ENCODE assay signal across 11 cellular contexts in genomic region chr9:99012957-99013512, GRCh38.
DNase-seq lines count a peak whose midpoint lies in the region; ATAC-seq and TF ChIP-seq lines count a peak whose summit lies in the region.
"Had no signal": no experiment of that assay in that cellular context is flagged by ENCODE, and none has a peak within 500 bp of the region (broad histone marks: within the 10 kb centered on the region; RNA-seq: fewer than 3 reads in every experiment).

No MANE protein-coding gene starts in this region.

- ATAC-seq in activated CD8-positive, alpha-beta memory T cell treated with anti-CD3 and anti-CD28 coated beads, Interleukin-2, amount 10 ng/mL, durations not matched to agents 7 days and 5 days: peak; percentile 46
- peak; percentile 64 to 88 (median 82) for ATAC-seq in heart left ventricle
- ATAC-seq in HG02885 (IDR thresholded peaks at IDR 0.05; ENCODE audit: poor library complexity, unreplicated experiment): no peak

- H3K27me3 Mint-ChIP-seq in activated CD8-positive, alpha-beta memory T cell treated with anti-CD3 and anti-CD28 coated beads, Interleukin-2, amount 10 ng/mL, durations not matched to agents 7 days and 5 days: no peaks in the 10 kb centered on the region

- peaks cover 0 to 21% (median 3%) of the 10 kb centered on the region in 12 donors for H3K9me3 ChIP-seq in heart left ventricle

- intact Hi-C loops in heart left ventricle (cut with DNase I): loop anchor here in 4 of 10 donors (2.0 to 5.0 kb wide), 3 partner anchors 161 to 166 kb away; no protein-coding TSS in a partner anchor

- peaks cover 0 to 8% (median 0%) of the 10 kb centered on the region in 12 donors for H3K4me1 ChIP-seq in heart left ventricle

- H3K4me3 Mint-ChIP-seq in activated CD8-positive, alpha-beta memory T cell treated with anti-CD3 and anti-CD28 coated beads, Interleukin-2, amount 10 ng/mL, durations not matched to agents 7 days and 5 days: peak overlapping the region; percentile 58
- H3K4me3 Mint-ChIP-seq: nephron progenitor cell had no signal

- peaks cover 21% of the 10 kb centered on the region for H3K4me1 Mint-ChIP-seq in activated CD8-positive, alpha-beta memory T cell treated with anti-CD3 and anti-CD28 coated beads, Interleukin-2, amount 10 ng/mL, durations not matched to agents 7 days and 5 days
- H3K4me1 Mint-ChIP-seq: nephron progenitor cell had no signal

- no peak for TF ChIP-seq POLR2A in heart left ventricle (IDR thresholded peaks at IDR 0.05)

- peaks cover 0 to 96% (median 33%) of the 10 kb centered on the region in 9 donors for H3K36me3 ChIP-seq in heart left ventricle
- H3K36me3 ChIP-seq: cardiac muscle cell had no signal

- TF ChIP-seq CTCF in heart left ventricle (IDR thresholded peaks at IDR 0.05): peak; percentile 22 to 69 (median 51)

- 64 to 73% (median 71%) methylated on average over 5 of the region's 5 CpGs for WGBS in heart left ventricle, 4 donors

- H3K27ac ChIP-seq in heart left ventricle: peak overlapping the region in 1 of 12 donors; percentile 37
- H3K27ac ChIP-seq: cardiac muscle cell had no signal

- H3K4me3 ChIP-seq in heart left ventricle: no peak overlapping the region
- H3K4me3 ChIP-seq: cardiac muscle cell had no signal

- peak overlapping the region; percentile 98 for H3K27ac Mint-ChIP-seq in activated CD8-positive, alpha-beta memory T cell treated with anti-CD3 and anti-CD28 coated beads, Interleukin-2, amount 10 ng/mL, durations not matched to agents 7 days and 5 days
- H3K27ac Mint-ChIP-seq: nephron progenitor cell had no signal

- DNase-seq in stimulated activated CD4-positive, alpha-beta T cell treated with anti-CD3 and anti-CD28 coated beads, Interleukin-4, amount 100 ng/mL, for 24 hours: peak; percentile 11
- no peak for DNase-seq in stimulated activated CD4-positive, alpha-beta T cell treated with anti-CD3 and anti-CD28 coated beads, Interleukin-4, amount 100 ng/mL, for 4 hours
- no peak for DNase-seq in activated CD8-positive, alpha-beta memory T cell treated with anti-CD3 and anti-CD28 coated beads, Interleukin-2, amount 10 ng/mL, durations not matched to agents 7 days and 5 days
- DNase-seq in heart left ventricle (no peak), GM03348 (ENCODE audit: low spot score) (no peak), globus pallidus (ENCODE audit: low spot score) (no peak)
- DNase-seq in stimulated activated CD4-positive, alpha-beta T cell treated with anti-CD3 and anti-CD28 coated beads, Interleukin-2, amount 100 ng/mL, for 24 hours: no peak
- DNase-seq: NCI-H510A, nephron progenitor cell had no signal

- no peaks in the 10 kb centered on the region for H3K27me3 ChIP-seq in heart left ventricle
- H3K27me3 ChIP-seq: cardiac muscle cell had no signal

- peaks cover 35% of the 10 kb centered on the region for H3K36me3 Mint-ChIP-seq in activated CD8-positive, alpha-beta memory T cell treated with anti-CD3 and anti-CD28 coated beads, Interleukin-2, amount 10 ng/mL, durations not matched to agents 7 days and 5 days

- peaks cover 9% of the 10 kb centered on the region for H3K9me3 Mint-ChIP-seq in activated CD8-positive, alpha-beta memory T cell treated with anti-CD3 and anti-CD28 coated beads, Interleukin-2, amount 10 ng/mL, durations not matched to agents 7 days and 5 days (ENCODE audit: low read depth)

- CTCF ChIA-PET in activated CD8-positive, alpha-beta memory T cell treated with anti-CD3 and anti-CD28 coated beads, Interleukin-2, amount 10 ng/mL, durations not matched to agents 7 days and 5 days (lab: Charles Lee): interaction anchor here (0.7 to 5.3 kb wide), 20 partner anchors 8 to 127 kb away, joined by 3 to 35 read pairs (median 6); partner anchors contain the start of gene TGFBR1
